Comparison of ENCODE assay signal across 1 cellular context in the genomic region with DNA sequence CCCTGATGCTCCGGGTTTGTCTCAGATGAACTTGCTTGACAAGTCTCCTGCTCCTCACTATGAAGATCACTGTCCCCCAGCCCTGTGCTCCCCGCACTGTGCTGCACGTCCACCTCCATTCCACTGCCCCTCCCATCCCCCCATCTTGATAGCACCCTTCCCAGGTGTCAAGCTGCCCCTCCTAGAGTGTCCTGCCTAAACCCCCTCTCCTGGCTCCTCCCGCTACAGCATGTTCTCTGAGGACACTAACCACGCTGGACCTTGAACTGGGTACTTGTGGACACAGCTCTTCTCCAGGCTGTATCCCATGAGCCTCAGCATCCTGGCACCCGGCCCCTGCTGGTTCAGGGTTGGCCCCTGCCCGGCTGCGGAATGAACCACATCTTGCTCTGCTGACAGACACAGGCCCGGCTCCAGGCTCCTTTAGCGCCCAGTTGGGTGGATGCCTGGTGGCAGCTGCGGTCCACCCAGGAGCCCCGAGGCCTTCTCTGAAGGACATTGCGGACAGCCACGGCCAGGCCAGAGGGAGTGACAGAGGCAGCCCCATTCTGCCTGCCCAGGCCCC.
TF ChIP-seq lines count a peak whose summit lies in the region.

No MANE protein-coding gene starts in this region.

TF ChIP-seq in HepG2, 621 proteins besides CTCF, POLR2A, EP300 and RAD21 (continues in another document):
- TF ChIP-seq, protein P1, sequence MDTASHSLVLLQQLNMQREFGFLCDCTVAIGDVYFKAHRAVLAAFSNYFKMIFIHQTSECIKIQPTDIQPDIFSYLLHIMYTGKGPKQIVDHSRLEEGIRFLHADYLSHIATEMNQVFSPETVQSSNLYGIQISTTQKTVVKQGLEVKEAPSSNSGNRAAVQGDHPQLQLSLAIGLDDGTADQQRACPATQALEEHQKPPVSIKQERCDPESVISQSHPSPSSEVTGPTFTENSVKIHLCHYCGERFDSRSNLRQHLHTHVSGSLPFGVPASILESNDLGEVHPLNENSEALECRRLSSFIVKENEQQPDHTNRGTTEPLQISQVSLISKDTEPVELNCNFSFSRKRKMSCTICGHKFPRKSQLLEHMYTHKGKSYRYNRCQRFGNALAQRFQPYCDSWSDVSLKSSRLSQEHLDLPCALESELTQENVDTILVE (CRISPR knock-in tag; IDR thresholded peaks at IDR 0.05): 0 out of 2 replicates have a peak, but pooled peaks have one; percentile 20
- TF ChIP-seq KAT8 (CRISPR knock-in tag; IDR thresholded peaks at IDR 0.05) (peak; percentile 77), ZNF101 (CRISPR knock-in tag; IDR thresholded peaks at IDR 0.05; ENCODE audit: borderline replicate concordance, low read depth) (no peak), HIVEP1 (CRISPR knock-in tag; IDR thresholded peaks at IDR 0.05) (peak; percentile 76), ZNF3 (CRISPR knock-in tag; IDR thresholded peaks at IDR 0.05) (no peak), ZSCAN20 (CRISPR knock-in tag; IDR thresholded peaks at IDR 0.05; ENCODE audit: borderline replicate concordance) (no peak), HNRNPL (IDR thresholded peaks at IDR 0.05; ENCODE audit: low read depth, low read length) (peak; percentile 97), FOXM1 (CRISPR knock-in tag; IDR thresholded peaks at IDR 0.05) (no peak), ZNF550 (CRISPR knock-in tag; IDR thresholded peaks at IDR 0.05; ENCODE audit: borderline replicate concordance) (no peak), TP53 (CRISPR knock-in tag; conservative IDR thresholded peaks at IDR 0.05) (no peak), PCBP2 (optimal IDR thresholded peaks at IDR 0.05; ENCODE audit: low read depth, low read length, poor library complexity, severe bottlenecking) (no peak), ZSCAN21 (CRISPR knock-in tag; IDR thresholded peaks at IDR 0.05; ENCODE audit: borderline replicate concordance) (peak; percentile 94), ZNF143 (CRISPR knock-in tag; IDR thresholded peaks at IDR 0.05) (peak; percentile 85), CBX5 (CRISPR knock-in tag; IDR thresholded peaks at IDR 0.05; ENCODE audit: borderline replicate concordance) (no peak; the same call in 1 of the 2 replicates), ZNF557 (CRISPR knock-in tag; IDR thresholded peaks at IDR 0.05) (peak; percentile 45; the same call in 1 of the 2 replicates), CCDC6 (CRISPR knock-in tag; IDR thresholded peaks at IDR 0.05) (0 out of 2 replicates have a peak, but pooled peaks have one; percentile 13), CCAR2 (optimal IDR thresholded peaks at IDR 0.05; ENCODE audit: low read depth, low read length) (peak; percentile 42), POLR2AphosphoS2 (IDR thresholded peaks at IDR 0.05; ENCODE audit: low read depth, low read length) (no peak), ZNF567 (CRISPR knock-in tag; IDR thresholded peaks at IDR 0.05; ENCODE audit: borderline replicate concordance) (peak; percentile 34; the same call in 1 of the 2 replicates)
- TF ChIP-seq, protein P2, sequence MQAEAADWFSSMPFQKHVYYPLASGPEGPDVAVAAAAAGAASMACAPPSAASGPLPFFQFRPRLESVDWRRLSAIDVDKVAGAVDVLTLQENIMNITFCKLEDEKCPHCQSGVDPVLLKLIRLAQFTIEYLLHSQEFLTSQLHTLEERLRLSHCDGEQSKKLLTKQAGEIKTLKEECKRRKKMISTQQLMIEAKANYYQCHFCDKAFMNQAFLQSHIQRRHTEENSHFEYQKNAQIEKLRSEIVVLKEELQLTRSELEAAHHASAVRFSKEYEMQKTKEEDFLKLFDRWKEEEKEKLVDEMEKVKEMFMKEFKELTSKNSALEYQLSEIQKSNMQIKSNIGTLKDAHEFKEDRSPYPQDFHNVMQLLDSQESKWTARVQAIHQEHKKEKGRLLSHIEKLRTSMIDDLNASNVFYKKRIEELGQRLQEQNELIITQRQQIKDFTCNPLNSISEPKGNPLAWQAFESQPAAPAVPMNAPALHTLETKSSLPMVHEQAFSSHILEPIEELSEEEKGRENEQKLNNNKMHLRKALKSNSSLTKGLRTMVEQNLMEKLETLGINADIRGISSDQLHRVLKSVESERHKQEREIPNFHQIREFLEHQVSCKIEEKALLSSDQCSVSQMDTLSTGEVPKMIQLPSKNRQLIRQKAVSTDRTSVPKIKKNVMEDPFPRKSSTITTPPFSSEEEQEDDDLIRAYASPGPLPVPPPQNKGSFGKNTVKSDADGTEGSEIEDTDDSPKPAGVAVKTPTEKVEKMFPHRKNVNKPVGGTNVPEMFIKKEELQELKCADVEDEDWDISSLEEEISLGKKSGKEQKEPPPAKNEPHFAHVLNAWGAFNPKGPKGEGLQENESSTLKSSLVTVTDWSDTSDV (CRISPR knock-in tag; IDR thresholded peaks at IDR 0.05): 0 out of 2 replicates have a peak, but pooled peaks have one; percentile 52
- TF ChIP-seq, protein P3, sequence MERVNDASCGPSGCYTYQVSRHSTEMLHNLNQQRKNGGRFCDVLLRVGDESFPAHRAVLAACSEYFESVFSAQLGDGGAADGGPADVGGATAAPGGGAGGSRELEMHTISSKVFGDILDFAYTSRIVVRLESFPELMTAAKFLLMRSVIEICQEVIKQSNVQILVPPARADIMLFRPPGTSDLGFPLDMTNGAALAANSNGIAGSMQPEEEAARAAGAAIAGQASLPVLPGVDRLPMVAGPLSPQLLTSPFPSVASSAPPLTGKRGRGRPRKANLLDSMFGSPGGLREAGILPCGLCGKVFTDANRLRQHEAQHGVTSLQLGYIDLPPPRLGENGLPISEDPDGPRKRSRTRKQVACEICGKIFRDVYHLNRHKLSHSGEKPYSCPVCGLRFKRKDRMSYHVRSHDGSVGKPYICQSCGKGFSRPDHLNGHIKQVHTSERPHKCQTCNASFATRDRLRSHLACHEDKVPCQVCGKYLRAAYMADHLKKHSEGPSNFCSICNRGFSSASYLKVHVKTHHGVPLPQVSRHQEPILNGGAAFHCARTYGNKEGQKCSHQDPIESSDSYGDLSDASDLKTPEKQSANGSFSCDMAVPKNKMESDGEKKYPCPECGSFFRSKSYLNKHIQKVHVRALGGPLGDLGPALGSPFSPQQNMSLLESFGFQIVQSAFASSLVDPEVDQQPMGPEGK (CRISPR knock-in tag; IDR thresholded peaks at IDR 0.05): peak; percentile 78
- TF ChIP-seq, protein P4, sequence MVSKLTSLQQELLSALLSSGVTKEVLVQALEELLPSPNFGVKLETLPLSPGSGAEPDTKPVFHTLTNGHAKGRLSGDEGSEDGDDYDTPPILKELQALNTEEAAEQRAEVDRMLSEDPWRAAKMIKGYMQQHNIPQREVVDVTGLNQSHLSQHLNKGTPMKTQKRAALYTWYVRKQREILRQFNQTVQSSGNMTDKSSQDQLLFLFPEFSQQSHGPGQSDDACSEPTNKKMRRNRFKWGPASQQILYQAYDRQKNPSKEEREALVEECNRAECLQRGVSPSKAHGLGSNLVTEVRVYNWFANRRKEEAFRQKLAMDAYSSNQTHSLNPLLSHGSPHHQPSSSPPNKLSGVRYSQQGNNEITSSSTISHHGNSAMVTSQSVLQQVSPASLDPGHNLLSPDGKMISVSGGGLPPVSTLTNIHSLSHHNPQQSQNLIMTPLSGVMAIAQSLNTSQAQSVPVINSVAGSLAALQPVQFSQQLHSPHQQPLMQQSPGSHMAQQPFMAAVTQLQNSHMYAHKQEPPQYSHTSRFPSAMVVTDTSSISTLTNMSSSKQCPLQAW (CRISPR knock-in tag; IDR thresholded peaks at IDR 0.05): peak; percentile 94
- TF ChIP-seq, protein P5, sequence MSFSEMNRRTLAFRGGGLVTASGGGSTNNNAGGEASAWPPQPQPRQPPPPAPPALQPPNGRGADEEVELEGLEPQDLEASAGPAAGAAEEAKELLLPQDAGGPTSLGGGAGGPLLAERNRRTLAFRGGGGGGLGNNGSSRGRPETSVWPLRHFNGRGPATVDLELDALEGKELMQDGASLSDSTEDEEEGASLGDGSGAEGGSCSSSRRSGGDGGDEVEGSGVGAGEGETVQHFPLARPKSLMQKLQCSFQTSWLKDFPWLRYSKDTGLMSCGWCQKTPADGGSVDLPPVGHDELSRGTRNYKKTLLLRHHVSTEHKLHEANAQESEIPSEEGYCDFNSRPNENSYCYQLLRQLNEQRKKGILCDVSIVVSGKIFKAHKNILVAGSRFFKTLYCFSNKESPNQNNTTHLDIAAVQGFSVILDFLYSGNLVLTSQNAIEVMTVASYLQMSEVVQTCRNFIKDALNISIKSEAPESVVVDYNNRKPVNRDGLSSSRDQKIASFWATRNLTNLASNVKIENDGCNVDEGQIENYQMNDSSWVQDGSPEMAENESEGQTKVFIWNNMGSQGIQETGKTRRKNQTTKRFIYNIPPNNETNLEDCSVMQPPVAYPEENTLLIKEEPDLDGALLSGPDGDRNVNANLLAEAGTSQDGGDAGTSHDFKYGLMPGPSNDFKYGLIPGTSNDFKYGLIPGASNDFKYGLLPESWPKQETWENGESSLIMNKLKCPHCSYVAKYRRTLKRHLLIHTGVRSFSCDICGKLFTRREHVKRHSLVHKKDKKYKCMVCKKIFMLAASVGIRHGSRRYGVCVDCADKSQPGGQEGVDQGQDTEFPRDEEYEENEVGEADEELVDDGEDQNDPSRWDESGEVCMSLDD (CRISPR knock-in tag; IDR thresholded peaks at IDR 0.05; ENCODE audit: borderline replicate concordance): no peak
- TF ChIP-seq, protein P6, sequence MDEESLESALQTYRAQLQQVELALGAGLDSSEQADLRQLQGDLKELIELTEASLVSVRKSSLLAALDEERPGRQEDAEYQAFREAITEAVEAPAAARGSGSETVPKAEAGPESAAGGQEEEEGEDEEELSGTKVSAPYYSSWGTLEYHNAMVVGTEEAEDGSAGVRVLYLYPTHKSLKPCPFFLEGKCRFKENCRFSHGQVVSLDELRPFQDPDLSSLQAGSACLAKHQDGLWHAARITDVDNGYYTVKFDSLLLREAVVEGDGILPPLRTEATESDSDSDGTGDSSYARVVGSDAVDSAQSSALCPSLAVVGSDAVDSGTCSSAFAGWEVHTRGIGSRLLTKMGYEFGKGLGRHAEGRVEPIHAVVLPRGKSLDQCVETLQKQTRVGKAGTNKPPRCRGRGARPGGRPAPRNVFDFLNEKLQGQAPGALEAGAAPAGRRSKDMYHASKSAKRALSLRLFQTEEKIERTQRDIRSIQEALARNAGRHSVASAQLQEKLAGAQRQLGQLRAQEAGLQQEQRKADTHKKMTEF (CRISPR knock-in tag; IDR thresholded peaks at IDR 0.05): peak; percentile 34; the same call in 1 of the 2 replicates
- TF ChIP-seq, protein P7, sequence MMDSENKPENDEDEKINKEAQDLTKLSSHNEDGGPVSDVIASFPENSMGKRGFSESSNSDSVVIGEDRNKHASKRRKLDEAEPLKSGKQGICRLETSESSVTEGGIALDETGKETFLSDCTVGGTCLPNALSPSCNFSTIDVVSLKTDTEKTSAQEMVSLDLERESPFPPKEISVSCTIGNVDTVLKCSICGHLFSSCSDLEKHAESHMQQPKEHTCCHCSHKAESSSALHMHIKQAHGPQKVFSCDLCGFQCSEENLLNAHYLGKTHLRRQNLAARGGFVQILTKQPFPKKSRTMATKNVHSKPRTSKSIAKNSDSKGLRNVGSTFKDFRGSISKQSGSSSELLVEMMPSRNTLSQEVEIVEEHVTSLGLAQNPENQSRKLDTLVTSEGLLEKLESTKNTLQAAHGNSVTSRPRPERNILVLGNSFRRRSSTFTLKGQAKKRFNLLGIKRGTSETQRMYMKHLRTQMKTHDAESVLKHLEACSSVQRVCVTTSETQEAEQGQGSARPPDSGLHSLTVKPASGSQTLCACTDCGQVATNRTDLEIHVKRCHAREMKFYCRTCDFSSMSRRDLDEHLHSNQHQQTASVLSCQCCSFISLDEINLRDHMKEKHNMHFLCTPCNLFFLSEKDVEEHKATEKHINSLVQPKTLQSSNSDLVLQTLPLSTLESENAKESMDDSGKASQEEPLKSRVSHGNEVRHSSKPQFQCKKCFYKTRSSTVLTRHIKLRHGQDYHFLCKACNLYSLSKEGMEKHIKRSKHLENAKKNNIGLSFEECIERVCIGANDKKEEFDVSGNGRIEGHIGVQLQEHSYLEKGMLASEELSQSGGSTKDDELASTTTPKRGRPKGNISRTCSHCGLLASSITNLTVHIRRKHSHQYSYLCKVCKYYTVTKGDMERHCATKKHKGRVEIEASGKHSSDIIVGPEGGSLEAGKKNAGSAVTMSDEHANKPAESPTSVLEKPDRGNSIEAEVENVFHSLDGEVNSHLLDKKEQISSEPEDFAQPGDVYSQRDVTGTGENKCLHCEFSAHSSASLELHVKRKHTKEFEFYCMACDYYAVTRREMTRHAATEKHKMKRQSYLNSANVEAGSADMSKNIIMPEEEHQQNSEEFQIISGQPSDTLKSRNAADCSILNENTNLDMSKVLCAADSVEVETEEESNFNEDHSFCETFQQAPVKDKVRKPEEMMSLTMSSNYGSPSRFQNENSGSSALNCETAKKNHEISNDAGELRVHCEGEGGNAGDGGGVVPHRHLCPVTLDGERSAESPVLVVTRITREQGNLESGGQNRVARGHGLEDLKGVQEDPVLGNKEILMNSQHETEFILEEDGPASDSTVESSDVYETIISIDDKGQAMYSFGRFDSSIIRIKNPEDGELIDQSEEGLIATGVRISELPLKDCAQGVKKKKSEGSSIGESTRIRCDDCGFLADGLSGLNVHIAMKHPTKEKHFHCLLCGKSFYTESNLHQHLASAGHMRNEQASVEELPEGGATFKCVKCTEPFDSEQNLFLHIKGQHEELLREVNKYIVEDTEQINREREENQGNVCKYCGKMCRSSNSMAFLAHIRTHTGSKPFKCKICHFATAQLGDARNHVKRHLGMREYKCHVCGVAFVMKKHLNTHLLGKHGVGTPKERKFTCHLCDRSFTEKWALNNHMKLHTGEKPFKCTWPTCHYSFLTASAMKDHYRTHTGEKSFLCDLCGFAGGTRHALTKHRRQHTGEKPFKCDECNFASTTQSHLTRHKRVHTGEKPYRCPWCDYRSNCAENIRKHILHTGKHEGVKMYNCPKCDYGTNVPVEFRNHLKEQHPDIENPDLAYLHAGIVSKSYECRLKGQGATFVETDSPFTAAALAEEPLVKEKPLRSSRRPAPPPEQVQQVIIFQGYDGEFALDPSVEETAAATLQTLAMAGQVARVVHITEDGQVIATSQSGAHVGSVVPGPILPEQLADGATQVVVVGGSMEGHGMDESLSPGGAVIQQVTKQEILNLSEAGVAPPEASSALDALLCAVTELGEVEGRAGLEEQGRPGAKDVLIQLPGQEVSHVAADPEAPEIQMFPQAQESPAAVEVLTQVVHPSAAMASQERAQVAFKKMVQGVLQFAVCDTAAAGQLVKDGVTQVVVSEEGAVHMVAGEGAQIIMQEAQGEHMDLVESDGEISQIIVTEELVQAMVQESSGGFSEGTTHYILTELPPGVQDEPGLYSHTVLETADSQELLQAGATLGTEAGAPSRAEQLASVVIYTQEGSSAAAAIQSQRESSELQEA (CRISPR knock-in tag; IDR thresholded peaks at IDR 0.05; ENCODE audit: not compliant biosample characterization): no peak
- TF ChIP-seq, protein P8, sequence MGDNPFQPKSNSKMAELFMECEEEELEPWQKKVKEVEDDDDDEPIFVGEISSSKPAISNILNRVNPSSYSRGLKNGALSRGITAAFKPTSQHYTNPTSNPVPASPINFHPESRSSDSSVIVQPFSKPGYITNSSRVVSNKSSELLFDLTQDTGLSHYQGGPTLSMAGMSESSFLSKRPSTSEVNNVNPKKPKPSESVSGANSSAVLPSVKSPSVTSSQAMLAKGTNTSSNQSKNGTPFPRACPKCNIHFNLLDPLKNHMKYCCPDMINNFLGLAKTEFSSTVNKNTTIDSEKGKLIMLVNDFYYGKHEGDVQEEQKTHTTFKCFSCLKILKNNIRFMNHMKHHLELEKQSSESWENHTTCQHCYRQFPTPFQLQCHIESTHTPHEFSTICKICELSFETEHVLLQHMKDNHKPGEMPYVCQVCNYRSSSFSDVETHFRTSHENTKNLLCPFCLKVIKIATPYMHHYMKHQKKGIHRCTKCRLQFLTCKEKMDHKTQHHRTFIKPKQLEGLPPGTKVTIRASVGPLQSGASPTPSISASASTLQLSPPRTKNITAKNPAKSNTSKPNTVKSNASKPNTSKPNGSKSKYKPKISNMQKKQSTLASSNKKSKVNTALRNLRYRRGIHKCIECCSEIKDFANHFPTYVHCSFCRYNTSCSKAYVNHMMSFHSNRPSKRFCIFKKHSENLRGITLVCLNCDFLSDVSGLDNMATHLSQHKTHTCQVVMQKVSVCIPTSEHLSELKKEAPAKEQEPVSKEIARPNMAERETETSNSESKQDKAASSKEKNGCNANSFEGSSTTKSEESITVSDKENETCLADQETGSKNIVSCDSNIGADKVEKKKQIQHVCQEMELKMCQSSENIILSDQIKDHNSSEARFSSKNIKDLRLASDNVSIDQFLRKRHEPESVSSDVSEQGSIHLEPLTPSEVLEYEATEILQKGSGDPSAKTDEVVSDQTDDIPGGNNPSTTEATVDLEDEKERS (CRISPR knock-in tag; IDR thresholded peaks at IDR 0.05): no peak
